Comparison of ENCODE assay signal across 9 cellular contexts in genomic region chr6:129575378-129576118, GRCh38.
DNase-seq lines count a peak whose midpoint lies in the region; ATAC-seq and TF ChIP-seq lines count a peak whose summit lies in the region.
"Had no signal": no experiment of that assay in that cellular context is flagged by ENCODE, and none has a peak within 500 bp of the region (broad histone marks: within the 10 kb centered on the region; RNA-seq: fewer than 3 reads in every experiment).

No MANE protein-coding gene starts in this region.

- no TSS peak for BruUV-seq in MCF 10A (replicated peaks; lab: Mats Ljungman, UMichigan)

- peak overlapping the region; percentile 23 to 62 (median 40) for H3K4me3 ChIP-seq in subcutaneous abdominal adipose tissue (ENCODE audit: low read depth in 1 of 5, low read length in 5 of 5)

- peaks cover 4% of the 10 kb centered on the region for H3K9me3 Mint-ChIP-seq in activated naive CD8-positive, alpha-beta T cell (ENCODE audit: low read depth)
- peaks cover 19% of the 10 kb centered on the region for H3K9me3 Mint-ChIP-seq in activated naive CD8-positive, alpha-beta T cell treated with anti-CD3 and anti-CD28 coated beads for 36 hours
- H3K9me3 Mint-ChIP-seq in MCF 10A (ENCODE audit: unreplicated experiment) = peaks cover 14% of the 10 kb centered on the region
- H3K9me3 Mint-ChIP-seq: dendritic cell treated with granulocyte-macrophage colony-stimulating factor and Interleukin-4, amounts not matched to agents 40 ng/mL and 50 ng/mL, for 4 days had no signal

- no peaks in the 10 kb centered on the region for H3K27me3 ChIP-seq in subcutaneous abdominal adipose tissue (ENCODE audit: control insufficient read depth in 5 of 5, insufficient read depth in 4 of 5, low read length in 5 of 5)

- H3K9ac ChIP-seq in subcutaneous abdominal adipose tissue (ENCODE audit: low read length in 5 of 5) = peak overlapping the region in 2 of 5 donors; percentile 12 to 55

- peaks cover 14% of the 10 kb centered on the region for H3K4me1 Mint-ChIP-seq in activated naive CD8-positive, alpha-beta T cell (ENCODE audit: low read depth)
- peaks cover 3% of the 10 kb centered on the region for H3K4me1 Mint-ChIP-seq in activated naive CD8-positive, alpha-beta T cell treated with anti-CD3 and anti-CD28 coated beads for 36 hours
- H3K4me1 Mint-ChIP-seq in MCF 10A (ENCODE audit: insufficient read depth, unreplicated experiment) = no peaks in the 10 kb centered on the region

- H3K36me3 ChIP-seq in subcutaneous abdominal adipose tissue (ENCODE audit: control insufficient read depth in 5 of 5, insufficient read depth in 5 of 5, low read length in 5 of 5) = peaks cover 2 to 15% (median 7%) of the 10 kb centered on the region in 5 donors

- H3K4me3 Mint-ChIP-seq in activated naive CD8-positive, alpha-beta T cell = peak overlapping the region; percentile 36
- H3K4me3 Mint-ChIP-seq in activated naive CD8-positive, alpha-beta T cell treated with anti-CD3 and anti-CD28 coated beads for 36 hours = no peak overlapping the region
- H3K4me3 Mint-ChIP-seq in MCF 10A (ENCODE audit: unreplicated experiment) = no peak overlapping the region
- H3K4me3 Mint-ChIP-seq: dendritic cell treated with granulocyte-macrophage colony-stimulating factor and Interleukin-4, amounts not matched to agents 40 ng/mL and 50 ng/mL, for 4 days had no signal

- peaks cover 4% of the 10 kb centered on the region for H3K36me3 Mint-ChIP-seq in activated naive CD8-positive, alpha-beta T cell
- peaks cover 9% of the 10 kb centered on the region for H3K36me3 Mint-ChIP-seq in activated naive CD8-positive, alpha-beta T cell treated with anti-CD3 and anti-CD28 coated beads for 36 hours
- peaks cover 24% of the 10 kb centered on the region for H3K36me3 Mint-ChIP-seq in MCF 10A (ENCODE audit: insufficient read depth, unreplicated experiment)

- H3K27ac ChIP-seq in subcutaneous abdominal adipose tissue (ENCODE audit: low read depth, low read length) = no peak overlapping the region

- no peak for ATAC-seq in HG03108 (IDR thresholded peaks at IDR 0.05; ENCODE audit: unreplicated experiment)

- no peaks in the 10 kb centered on the region for H3K27me3 Mint-ChIP-seq in activated naive CD8-positive, alpha-beta T cell
- no peaks in the 10 kb centered on the region for H3K27me3 Mint-ChIP-seq in activated naive CD8-positive, alpha-beta T cell treated with anti-CD3 and anti-CD28 coated beads for 36 hours
- H3K27me3 Mint-ChIP-seq in MCF 10A (ENCODE audit: insufficient read depth, unreplicated experiment) = no peaks in the 10 kb centered on the region
- H3K27me3 Mint-ChIP-seq: dendritic cell treated with granulocyte-macrophage colony-stimulating factor and Interleukin-4, amounts not matched to agents 40 ng/mL and 50 ng/mL, for 4 days had no signal

- H3K27ac Mint-ChIP-seq in activated naive CD8-positive, alpha-beta T cell = no peak overlapping the region
- H3K27ac Mint-ChIP-seq in activated naive CD8-positive, alpha-beta T cell treated with anti-CD3 and anti-CD28 coated beads for 36 hours = no peak overlapping the region
- H3K27ac Mint-ChIP-seq in MCF 10A (ENCODE audit: low read depth, unreplicated experiment) = peak overlapping the region; percentile 36
- H3K27ac Mint-ChIP-seq: dendritic cell treated with granulocyte-macrophage colony-stimulating factor and Interleukin-4, amounts not matched to agents 40 ng/mL and 50 ng/mL, for 4 days had no signal

- DNase-seq in activated naive CD8-positive, alpha-beta T cell treated with anti-CD3 and anti-CD28 coated beads for 36 hours = no peak
- peak; percentile 54 to 72 for DNase-seq in NCI-H524 (lab: John Stamatoyannopoulos, UW)
- peak; percentile 68 for DNase-seq in MCF 10A (ENCODE audit: unreplicated experiment)
- DNase-seq in iris pigment epithelial cell (ENCODE audit: low read depth) = peak; percentile 78
- DNase-seq in NCI-H2029 treated with DMSO at 0.1 percent for 48 hours (lab: John Stamatoyannopoulos, UW) = no peak

- POLR2A ChIA-PET in MCF 10A (lab: Yijun Ruan, JAX) = interaction anchor here (0.6 to 2.2 kb wide), 5 partner anchors 74 to 1418 kb away, joined by 3 to 9 read pairs (median 4); no protein-coding TSS in a partner anchor

- peaks cover 0 to 3% (median 0%) of the 10 kb centered on the region in 5 donors for H3K9me3 ChIP-seq in subcutaneous abdominal adipose tissue (ENCODE audit: control insufficient read depth in 5 of 5, low read length in 5 of 5)

- CTCF ChIA-PET in MCF 10A (lab: Yijun Ruan, JAX) = interaction anchor here (0.6 to 5.1 kb wide), 18 partner anchors 11 to 1640 kb away, joined by 3 to 111 read pairs (median 4); no protein-coding TSS in a partner anchor

- H3K4me1 ChIP-seq in subcutaneous abdominal adipose tissue (ENCODE audit: control insufficient read depth in 5 of 5, insufficient read depth in 5 of 5, low read length in 5 of 5) = peaks cover 0 to 6% (median 0%) of the 10 kb centered on the region in 5 donors

- intact Hi-C loops in MCF 10A (cut with micrococcal nuclease) = loop anchor here (1.0 to 10.0 kb wide), 3 partner anchors 76 to 321 kb away; no protein-coding TSS in a partner anchor

- TF ChIP-seq CTCF in MCF 10A (IDR thresholded peaks at IDR 0.05; ENCODE audit: unreplicated experiment) = peak; percentile 77

Comparison
In these comparisons a context has a peak if more than half of its experiments do, and no peak if none do; other contexts are left out.
1. DNase-seq: peak in NCI-H524 (2 of 2), MCF 10A (single experiment) and iris pigment epithelial cell (single experiment); none in activated naive CD8-positive, alpha-beta T cell treated with anti-CD3 and anti-CD28 coated beads for 36 hours (single experiment) and NCI-H2029 treated with DMSO at 0.1 percent for 48 hours (single experiment).